ENCODE assay signal across 19 cellular contexts in the genomic region with DNA sequence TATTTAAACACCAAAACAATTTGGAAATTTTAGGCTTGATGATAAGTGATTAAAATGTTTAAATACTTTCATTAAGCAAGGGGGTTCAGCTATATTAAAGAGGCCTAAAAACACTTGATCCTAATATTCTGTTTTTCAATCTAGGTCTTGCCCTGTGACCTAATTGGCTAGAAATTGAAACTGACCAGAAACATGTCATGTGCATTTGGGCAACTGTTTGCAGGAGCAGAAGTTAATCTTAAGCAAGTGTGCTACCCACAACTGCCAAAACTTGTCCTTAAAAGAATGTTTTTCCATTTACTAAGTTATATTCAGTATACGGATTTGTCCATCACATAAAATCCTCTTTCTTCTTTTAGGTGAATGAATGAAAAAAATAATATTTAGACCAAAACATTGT.
DNase-seq lines count a peak whose midpoint lies in the region; ATAC-seq, FAIRE-seq and TF ChIP-seq lines count a peak whose summit lies in the region.
"Had no signal": no experiment of that assay in that cellular context is flagged by ENCODE, and none has a peak within 500 bp of the region (broad histone marks: within the 10 kb centered on the region; RNA-seq: fewer than 3 reads in every experiment).

No MANE protein-coding gene starts in this region.

- no peaks in the 10 kb centered on the region for H4K20me1 ChIP-seq in K562 (replicated peaks; ENCODE audit: control insufficient read depth, insufficient read depth, low read length)
- H4K20me1 ChIP-seq: BLaER1 treated with 17β-estradiol and CSF1 and Interleukin-3, amounts not matched to agents 10 nM and 100 nM had no signal

- TF ChIP-seq EP300 in K562 (IDR thresholded peaks at IDR 0.05; ENCODE audit: low read length): no peak

- no peak for ATAC-seq in K562
- no peak for ATAC-seq in GM18868 (IDR thresholded peaks at IDR 0.05; ENCODE audit: unreplicated experiment)
- no peak for ATAC-seq in activated T-cell treated with anti-CD3 and anti-CD28 coated beads, Interleukin-2, amount 50 U/mL, for 4 hours
- ATAC-seq: A549; CD8-positive, alpha-beta T cell had no signal

- H3K4me1 Mint-ChIP-seq in activated T-cell treated with anti-CD3 and anti-CD28 coated beads, Interleukin-2, amount 50 U/mL, for 4 hours (ENCODE audit: low read depth): no peaks in the 10 kb centered on the region
- H3K4me1 Mint-ChIP-seq: B cell had no signal

- no peaks in the 10 kb centered on the region for H3K36me3 ChIP-seq in K562 (ENCODE audit: control insufficient read depth, insufficient read depth, low read length)
- H3K36me3 ChIP-seq: BLaER1 treated with 17β-estradiol and CSF1 and Interleukin-3, amounts not matched to agents 10 nM and 100 nM had no signal

- no peak overlapping the region for H3K9ac ChIP-seq in K562 (ENCODE audit: insufficient read depth in 1 of 2, low read depth in 2 of 2, low read length in 2 of 2)
- H3K9ac ChIP-seq: BLaER1 treated with 17β-estradiol and CSF1 and Interleukin-3, amounts not matched to agents 10 nM and 100 nM had no signal

- no peak for TF ChIP-seq RAD21 in K562 (CRISPR knock-in tag; conservative IDR thresholded peaks at IDR 0.05 in 1 of 2, IDR thresholded peaks at IDR 0.05 in 1 of 2)

- intact Hi-C loops in K562 (cut with micrococcal nuclease): no loop called here

- H3K27ac ChIP-seq in K562 (ENCODE audit: extremely low read depth, low read depth, low read length): no peak overlapping the region
- H3K27ac ChIP-seq: A549; BLaER1 treated with 17β-estradiol and CSF1 and Interleukin-3, amounts not matched to agents 10 nM and 100 nM; C4-2B had no signal

- H3K4me2 ChIP-seq in K562 (ENCODE audit: insufficient read depth, low read length): no peak overlapping the region
- H3K4me2 ChIP-seq: A549; BLaER1 treated with 17β-estradiol and CSF1 and Interleukin-3, amounts not matched to agents 10 nM and 100 nM had no signal

- CTCF ChIA-PET in K562 (lab: Yijun Ruan, JAX; ENCODE audit: low intra/inter-chr PET ratio): no interaction called here

- no peaks in the 10 kb centered on the region for H3K4me1 ChIP-seq in K562 (replicated peaks in 1 of 2; ENCODE audit: control insufficient read depth in 2 of 2, insufficient read depth in 2 of 2, low read length in 2 of 2)
- H3K4me1 ChIP-seq: A549; BLaER1 treated with 17β-estradiol and CSF1 and Interleukin-3, amounts not matched to agents 10 nM and 100 nM; Caco-2 had no signal

- H3K79me2 ChIP-seq in K562 (ENCODE audit: control insufficient read depth, insufficient read depth, low read length): no peaks in the 10 kb centered on the region

- H3K9me3 ChIP-seq in K562 (replicated peaks; ENCODE audit: control insufficient read depth, insufficient read depth, low read depth, low read length): no peaks in the 10 kb centered on the region
- H3K9me3 ChIP-seq: A549; BLaER1 treated with 17β-estradiol and CSF1 and Interleukin-3, amounts not matched to agents 10 nM and 100 nM; Caco-2 had no signal

- BruUV-seq in K562 (replicated peaks; lab: Mats Ljungman, UMichigan): no TSS peak

- TF ChIP-seq CTCF in K562 (IDR thresholded peaks at IDR 0.05 in 2 of 3, conservative IDR thresholded peaks at IDR 0.05 in 1 of 3; ENCODE audit: insufficient read depth in 2 of 3, low read depth in 1 of 3, low read length in 3 of 3): no peak

- DNase-seq in K562 (ENCODE audit: extremely low read depth in 1 of 4, low spot score in 3 of 4) (no peak), myocyte (ENCODE audit: low read depth) (peak; percentile 30)
- DNase-seq in activated T-cell treated with anti-CD3 and anti-CD28 coated beads, Interleukin-2, amount 50 U/mL, for 4 hours: no peak
- DNase-seq: 8988T; AML-193; Caco-2; Calu3; CD4-positive, alpha-beta T cell; CD8-positive, alpha-beta T cell; DMS79 treated with DMSO at 0.1 percent for 48 hours; GF-D8 had no signal

- peak; percentile 14 for FAIRE-seq in A204.1 (lab: Jason Lieb, UNC)
- FAIRE-seq in K562 (lab: Jason Lieb, UNC): peak; percentile 70
- FAIRE-seq: A549, D721Med, GM12891 had no signal

- no peak overlapping the region for H2AFZ ChIP-seq in K562 (ENCODE audit: low read depth, low read length)

- H3K9me3 Mint-ChIP-seq in activated T-cell treated with anti-CD3 and anti-CD28 coated beads, Interleukin-2, amount 50 U/mL, for 4 hours: no peaks in the 10 kb centered on the region
- H3K9me3 Mint-ChIP-seq: CD4-positive, alpha-beta T cell; CD8-positive, alpha-beta T cell had no signal

- in situ Hi-C loops in K562 (cut with MboI): no loop called here

- H3K4me3 ChIP-seq in K562: no peak overlapping the region
- H3K4me3 ChIP-seq: A549; BLaER1 treated with 17β-estradiol and CSF1 and Interleukin-3, amounts not matched to agents 10 nM and 100 nM had no signal

- 0% methylated on average over 1 of the region's 1 CpG for WGBS in K562 (ENCODE audit: insufficient coverage, low coverage, missing lambda C conversion rate)

- no peaks in the 10 kb centered on the region for H3K27me3 Mint-ChIP-seq in activated T-cell treated with anti-CD3 and anti-CD28 coated beads, Interleukin-2, amount 50 U/mL, for 4 hours (ENCODE audit: low read depth)
- H3K27me3 Mint-ChIP-seq: B cell; CD4-positive, alpha-beta T cell had no signal

- H3K27me3 ChIP-seq in K562 (ENCODE audit: control insufficient read depth in 2 of 2, insufficient read depth in 2 of 2, low read length in 2 of 2): no peaks in the 10 kb centered on the region
- H3K27me3 ChIP-seq: BLaER1 treated with 17β-estradiol and CSF1 and Interleukin-3, amounts not matched to agents 10 nM and 100 nM had no signal

- POLR2A ChIA-PET in K562 (lab: Yijun Ruan, JAX): no interaction called here

- no peaks in the 10 kb centered on the region for H3K9me1 ChIP-seq in K562 (ENCODE audit: control insufficient read depth, insufficient read depth, low read length)

- H3K36me3 Mint-ChIP-seq in activated T-cell treated with anti-CD3 and anti-CD28 coated beads, Interleukin-2, amount 50 U/mL, for 4 hours (ENCODE audit: insufficient read depth): no peaks in the 10 kb centered on the region
- H3K36me3 Mint-ChIP-seq: CD8-positive, alpha-beta T cell had no signal

- no peak for TF ChIP-seq POLR2A in K562 (conservative IDR thresholded peaks at IDR 0.05)

- no peak overlapping the region for H3K4me3 Mint-ChIP-seq in activated T-cell treated with anti-CD3 and anti-CD28 coated beads, Interleukin-2, amount 50 U/mL, for 4 hours
- H3K4me3 Mint-ChIP-seq: B cell; CD4-positive, alpha-beta T cell; CD8-positive, alpha-beta T cell had no signal

TF ChIP-seq in K562, 482 proteins besides CTCF, POLR2A, EP300 and RAD21:
- TF ChIP-seq MED1 (CRISPR knock-in tag; IDR thresholded peaks at IDR 0.05; ENCODE audit: borderline replicate concordance) (no peak), CREB3L1 (IDR thresholded peaks at IDR 0.05; ENCODE audit: borderline replicate concordance, low read depth) (no peak), TBP (optimal IDR thresholded peaks at IDR 0.05; ENCODE audit: low read depth, low read length) (no peak), GTF2A2 (tag; IDR thresholded peaks at IDR 0.05) (no peak), NCOA4 (IDR thresholded peaks at IDR 0.05; ENCODE audit: partially characterized antibody) (no peak), SIRT6 (IDR thresholded peaks at IDR 0.05; ENCODE audit: low read depth, low read length) (no peak), E2F6 (IDR thresholded peaks at IDR 0.05; ENCODE audit: borderline replicate concordance in 1 of 2, extremely low read depth in 1 of 2, insufficient read depth in 1 of 2, insufficient read length in 1 of 2, low read depth in 1 of 2, low read length in 1 of 2, poor library complexity in 1 of 2, severe bottlenecking in 1 of 2) (no peak)
- TF ChIP-seq, protein P1, sequence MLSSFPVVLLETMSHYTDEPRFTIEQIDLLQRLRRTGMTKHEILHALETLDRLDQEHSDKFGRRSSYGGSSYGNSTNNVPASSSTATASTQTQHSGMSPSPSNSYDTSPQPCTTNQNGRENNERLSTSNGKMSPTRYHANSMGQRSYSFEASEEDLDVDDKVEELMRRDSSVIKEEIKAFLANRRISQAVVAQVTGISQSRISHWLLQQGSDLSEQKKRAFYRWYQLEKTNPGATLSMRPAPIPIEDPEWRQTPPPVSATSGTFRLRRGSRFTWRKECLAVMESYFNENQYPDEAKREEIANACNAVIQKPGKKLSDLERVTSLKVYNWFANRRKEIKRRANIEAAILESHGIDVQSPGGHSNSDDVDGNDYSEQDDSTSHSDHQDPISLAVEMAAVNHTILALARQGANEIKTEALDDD (IDR thresholded peaks at IDR 0.05): no peak
